In genomic region chr2:236177967-236178909, GRCh38 we compare ENCODE assay signal across 8 cellular contexts. TPM values are rescaled to one million over a fixed set of nuclear protein-coding genes. Genes with fewer than 3 reads are reported as not detected.
DNase-seq lines count a peak whose midpoint lies in the region; ATAC-seq and TF ChIP-seq lines count a peak whose summit lies in the region.

No MANE protein-coding gene starts in this region.

- peak overlapping the region; percentile 25 for H3K4me3 Mint-ChIP-seq in activated naive CD8-positive, alpha-beta T cell treated with anti-CD3 and anti-CD28 coated beads for 36 hours

- H3K9ac ChIP-seq in rectal smooth muscle tissue (ENCODE audit: low read length), result no peak overlapping the region

- H3K4me1 ChIP-seq in left ventricle myocardium inferior (peaks cover 31% of the 10 kb centered on the region), rectal smooth muscle tissue (ENCODE audit: control insufficient read depth, insufficient read depth, low read length) (no peaks in the 10 kb centered on the region)

- H3K4me3 ChIP-seq in left ventricle myocardium inferior (peak overlapping the region; percentile 57), rectal smooth muscle tissue (ENCODE audit: low read length) (peak overlapping the region; percentile 54)

- H3K9me3 ChIP-seq in left ventricle myocardium inferior (replicated peaks), result no peaks in the 10 kb centered on the region

- peak; percentile 77 for TF ChIP-seq CTCF in left ventricle myocardium inferior (IDR thresholded peaks at IDR 0.05; ENCODE audit: borderline replicate concordance)

- no peaks in the 10 kb centered on the region for H3K9me3 Mint-ChIP-seq in activated naive CD8-positive, alpha-beta T cell treated with anti-CD3 and anti-CD28 coated beads for 36 hours

- H3K36me3 Mint-ChIP-seq in activated naive CD8-positive, alpha-beta T cell treated with anti-CD3 and anti-CD28 coated beads for 36 hours, result no peaks in the 10 kb centered on the region

- no peak overlapping the region for H3K27ac Mint-ChIP-seq in activated naive CD8-positive, alpha-beta T cell treated with anti-CD3 and anti-CD28 coated beads for 36 hours

- H3K36me3 ChIP-seq in left ventricle myocardium inferior (no peaks in the 10 kb centered on the region), rectal smooth muscle tissue (ENCODE audit: control insufficient read depth, insufficient read depth, low read length) (no peaks in the 10 kb centered on the region)

- intact Hi-C loops in left ventricle myocardium inferior (cut with micrococcal nuclease), result no loop called here

- H3K27ac ChIP-seq in left ventricle myocardium inferior (replicated peaks) (no peak overlapping the region), rectal smooth muscle tissue (ENCODE audit: low read depth, low read length) (no peak overlapping the region)

- ATAC-seq in GM19467 (IDR thresholded peaks at IDR 0.05; ENCODE audit: unreplicated experiment), result no peak
- ATAC-seq in GM18907 (IDR thresholded peaks at IDR 0.05; ENCODE audit: unreplicated experiment), result no peak

- H3K4me1 Mint-ChIP-seq in activated naive CD8-positive, alpha-beta T cell treated with anti-CD3 and anti-CD28 coated beads for 36 hours, result peaks cover 5% of the 10 kb centered on the region

- DNase-seq in activated CD4-positive, alpha-beta T cell treated with anti-CD3 and anti-CD28 coated beads for 48 hours, result peak; percentile 72
- DNase-seq in activated CD4-positive, alpha-beta T cell treated with anti-CD3 and anti-CD28 coated beads, Interleukin-2, amount 50 U/mL, for 1 hour, result no peak
- DNase-seq in NCI-H2196 treated with DMSO at 0.1 percent for 48 hours (lab: John Stamatoyannopoulos, UW; ENCODE audit: unreplicated experiment) (peak; percentile 61), left ventricle myocardium inferior (peak; percentile 58)
- no peak for DNase-seq in activated naive CD8-positive, alpha-beta T cell treated with anti-CD3 and anti-CD28 coated beads for 36 hours

- peaks cover 92% of the 10 kb centered on the region for H3K27me3 Mint-ChIP-seq in activated naive CD8-positive, alpha-beta T cell treated with anti-CD3 and anti-CD28 coated beads for 36 hours

- H3K27me3 ChIP-seq in left ventricle myocardium inferior (ENCODE audit: low read depth), result peaks cover 93% of the 10 kb centered on the region
- H3K27me3 ChIP-seq in rectal smooth muscle tissue (ENCODE audit: control insufficient read depth, insufficient read depth, low read length), result peaks cover 40% of the 10 kb centered on the region

RNA-seq across cellular contexts. Expression of gene GBX2, which starts 10.1 kb away (rescaled TPM):
- total RNA-seq in activated naive CD8-positive, alpha-beta T cell treated with anti-CD3 and anti-CD28 coated beads for 36 hours, result not detected
- total RNA-seq in left ventricle myocardium inferior, result not detected

Comparison
In these comparisons a context has a peak if more than half of its experiments do, and no peak if none do; other contexts are left out.
1. DNase-seq: peak in activated CD4-positive, alpha-beta T cell treated with anti-CD3 and anti-CD28 coated beads for 48 hours (single experiment), NCI-H2196 treated with DMSO at 0.1 percent for 48 hours (single experiment) and left ventricle myocardium inferior (single experiment); none in activated CD4-positive, alpha-beta T cell treated with anti-CD3 and anti-CD28 coated beads, Interleukin-2, amount 50 U/mL, for 1 hour (single experiment) and activated naive CD8-positive, alpha-beta T cell treated with anti-CD3 and anti-CD28 coated beads for 36 hours (single experiment).